In genomic region chr18:22286576-22286975, GRCh38 we compare ENCODE assay signal across 13 cellular contexts.
A peak's percentile ranks its signal among the peaks of the same experiment; 100 is the strongest.
DNase-seq lines count a peak whose midpoint lies in the region; ATAC-seq, FAIRE-seq and TF ChIP-seq lines count a peak whose summit lies in the region.
"Had no signal": no experiment of that assay in that cellular context is flagged by ENCODE, and none has a peak within 500 bp of the region (broad histone marks: within the 10 kb centered on the region; RNA-seq: fewer than 3 reads in every experiment).

No MANE protein-coding gene starts in this region.

- H3K4me3 Mint-ChIP-seq in Calu3 (ENCODE audit: low read depth, unreplicated experiment), result peak overlapping the region; percentile 5
- H3K4me3 Mint-ChIP-seq in activated CD4-positive, alpha-beta T cell treated with anti-CD3 and anti-CD28 coated beads, Interleukin-2, amount 10 ng/mL, durations not matched to agents 7 days and 5 days, result no peak overlapping the region
- H3K4me3 Mint-ChIP-seq in CD4-positive, alpha-beta memory T cell, result no peak overlapping the region
- H3K4me3 Mint-ChIP-seq: activated naive CD4-positive, alpha-beta T cell treated with anti-CD3 and anti-CD28 coated beads for 36 hours had no signal

- BruUV-seq in Calu3 (replicated peaks; lab: Mats Ljungman, UMichigan), result no TSS peak

- POLR2A ChIA-PET in RWPE1 (lab: Yijun Ruan, JAX; ENCODE audit: low non-redundant PET), result no interaction called here
- POLR2A ChIA-PET in activated CD4-positive, alpha-beta T cell treated with anti-CD3 and anti-CD28 coated beads, Interleukin-2, amount 10 ng/mL, durations not matched to agents 7 days and 5 days (lab: Charles Lee), result no interaction called here
- POLR2A ChIA-PET in CD4-positive, alpha-beta memory T cell (lab: Charles Lee; ENCODE audit: partially characterized antibody), result no interaction called here

- H3K9me3 ChIP-seq in pancreas, result peaks cover 0 to 6% (median 0%) of the 10 kb centered on the region in 4 donors
- no peaks in the 10 kb centered on the region for H3K9me3 ChIP-seq in CD4-positive, alpha-beta memory T cell (ENCODE audit: control insufficient read depth in 1 of 2, low read length in 2 of 2)

- 3 to 6% methylated on average over 5 of the region's 5 CpGs for WGBS in pancreas, 2 donors

- H3K27ac ChIP-seq in RWPE1 (peak overlapping the region; percentile 75), foreskin keratinocyte (peak overlapping the region; percentile 3), pancreas (peak overlapping the region in 2 of 4 donors; percentile 14 to 43)
- H3K27ac ChIP-seq in CD4-positive, alpha-beta memory T cell (ENCODE audit: low read depth, low read length), result no peak overlapping the region
- H3K27ac ChIP-seq: dorsolateral prefrontal cortex had no signal

- CTCF ChIA-PET in Calu3 (lab: Charles Lee), result interaction anchor here (0.6 kb wide), 1 partner anchor 35 kb away, joined by 4 read pairs; no protein-coding TSS in a partner anchor
- CTCF ChIA-PET in RWPE1 (lab: Yijun Ruan, JAX), result interaction anchor here (0.7 kb wide), 1 partner anchor 74 kb away, joined by 3 read pairs; no protein-coding TSS in a partner anchor
- CTCF ChIA-PET in activated CD4-positive, alpha-beta T cell treated with anti-CD3 and anti-CD28 coated beads, Interleukin-2, amount 10 ng/mL, durations not matched to agents 7 days and 5 days (lab: Charles Lee), result interaction anchor here (0.6 kb wide), 1 partner anchor 74 kb away, joined by 3 read pairs; no protein-coding TSS in a partner anchor
- CTCF ChIA-PET in CD4-positive, alpha-beta memory T cell (lab: Charles Lee; ENCODE audit: partially characterized antibody), result no interaction called here

- TF ChIP-seq CTCF in Calu3 (IDR thresholded peaks at IDR 0.05; ENCODE audit: unreplicated experiment) (no peak), RWPE1 (conservative IDR thresholded peaks at IDR 0.05; ENCODE audit: low read depth) (no peak), foreskin keratinocyte (conservative IDR thresholded peaks at IDR 0.05) (no peak), pancreas (IDR thresholded peaks at IDR 0.05) (no peak)

- peak; percentile 85 for DNase-seq in Calu3
- peak; percentile 58 for DNase-seq in RWPE1 (ENCODE audit: low spot score)
- peak; percentile 40 to 52 for DNase-seq in foreskin keratinocyte
- peak in 4 of 6 donors; percentile 37 to 57 (median 52) for DNase-seq in pancreas
- no peak for DNase-seq in HUDEP-2 (lab: John Stamatoyannopoulos, UW; ENCODE audit: unreplicated experiment in 76 of 76)
- no peak for DNase-seq in activated CD4-positive, alpha-beta T cell treated with anti-CD3 and anti-CD28 coated beads, Interleukin-2, amount 10 ng/mL, durations not matched to agents 7 days and 5 days
- no peak for DNase-seq in NCI-H128 (lab: John Stamatoyannopoulos, UW; ENCODE audit: unreplicated experiment)
- no peak for DNase-seq in CD4-positive, alpha-beta memory T cell
- DNase-seq: activated naive CD4-positive, alpha-beta T cell treated with anti-CD3 and anti-CD28 coated beads for 36 hours; C1 segment of cervical spinal cord; dorsolateral prefrontal cortex; NCI-H146; T-helper 1 cell had no signal

- no peaks in the 10 kb centered on the region for H3K9me3 Mint-ChIP-seq in Calu3 (ENCODE audit: low read depth, unreplicated experiment)
- peaks cover 2% of the 10 kb centered on the region for H3K9me3 Mint-ChIP-seq in activated CD4-positive, alpha-beta T cell treated with anti-CD3 and anti-CD28 coated beads, Interleukin-2, amount 10 ng/mL, durations not matched to agents 7 days and 5 days
- peaks cover 0 to 12% (median 5%) of the 10 kb centered on the region in 8 donors for H3K9me3 Mint-ChIP-seq in CD4-positive, alpha-beta memory T cell

- peak overlapping the region in 1 of 4 donors; percentile 6 for H3K4me3 ChIP-seq in pancreas
- no peak overlapping the region for H3K4me3 ChIP-seq in CD4-positive, alpha-beta memory T cell (ENCODE audit: low read length in 2 of 2)
- H3K4me3 ChIP-seq: dorsolateral prefrontal cortex had no signal

- ATAC-seq in foreskin keratinocyte, result peak; percentile 64
- ATAC-seq in pancreas, result peak; percentile 74 to 88 (median 85)

- H3K36me3 ChIP-seq in pancreas, result no peaks in the 10 kb centered on the region
- no peaks in the 10 kb centered on the region for H3K36me3 ChIP-seq in CD4-positive, alpha-beta memory T cell (ENCODE audit: insufficient read depth, low read length)

- intact Hi-C loops in Calu3 (cut with micrococcal nuclease; ENCODE audit: unreplicated experiment) (loop anchor here (1.0 to 2.0 kb wide), 2 partner anchors 62 to 266 kb away; no protein-coding TSS in a partner anchor), pancreas (cut with DNase I) (no loop called here)
- intact Hi-C loops in CD4-positive, alpha-beta memory T cell (cut with micrococcal nuclease), result no loop called here

- H3K4me1 ChIP-seq in foreskin keratinocyte, result peaks cover 30% of the 10 kb centered on the region
- H3K4me1 ChIP-seq in pancreas, result no peaks in the 10 kb centered on the region
- peaks cover 7% of the 10 kb centered on the region for H3K4me1 ChIP-seq in CD4-positive, alpha-beta memory T cell (ENCODE audit: insufficient read depth, low read length)

- no peaks in the 10 kb centered on the region for H3K27me3 ChIP-seq in foreskin keratinocyte
- no peaks in the 10 kb centered on the region for H3K27me3 ChIP-seq in pancreas
- no peaks in the 10 kb centered on the region for H3K27me3 ChIP-seq in CD4-positive, alpha-beta memory T cell (ENCODE audit: insufficient read depth, low read length)

- peak overlapping the region; percentile 83 for H3K27ac Mint-ChIP-seq in Calu3 (ENCODE audit: unreplicated experiment)
- H3K27ac Mint-ChIP-seq in activated CD4-positive, alpha-beta T cell treated with anti-CD3 and anti-CD28 coated beads, Interleukin-2, amount 10 ng/mL, durations not matched to agents 7 days and 5 days, result no peak overlapping the region
- peak overlapping the region in 1 of 7 donors; percentile 16 for H3K27ac Mint-ChIP-seq in CD4-positive, alpha-beta memory T cell
- H3K27ac Mint-ChIP-seq: activated naive CD4-positive, alpha-beta T cell treated with anti-CD3 and anti-CD28 coated beads for 36 hours had no signal

- no peak for FAIRE-seq in pancreas (lab: Jason Lieb, UNC)

- peaks cover 26% of the 10 kb centered on the region for H3K36me3 Mint-ChIP-seq in Calu3 (ENCODE audit: insufficient read depth, unreplicated experiment)
- no peaks in the 10 kb centered on the region for H3K36me3 Mint-ChIP-seq in activated CD4-positive, alpha-beta T cell treated with anti-CD3 and anti-CD28 coated beads, Interleukin-2, amount 10 ng/mL, durations not matched to agents 7 days and 5 days (ENCODE audit: low read depth)
- H3K36me3 Mint-ChIP-seq in CD4-positive, alpha-beta memory T cell, result no peaks in the 10 kb centered on the region

- H3K27me3 Mint-ChIP-seq in Calu3 (ENCODE audit: unreplicated experiment), result no peaks in the 10 kb centered on the region
- H3K27me3 Mint-ChIP-seq in activated CD4-positive, alpha-beta T cell treated with anti-CD3 and anti-CD28 coated beads, Interleukin-2, amount 10 ng/mL, durations not matched to agents 7 days and 5 days, result peaks cover 2% of the 10 kb centered on the region
- H3K27me3 Mint-ChIP-seq in CD4-positive, alpha-beta memory T cell, result peaks cover 0 to 2% of the 10 kb centered on the region in 2 donors

- H3K4me1 Mint-ChIP-seq in Calu3 (ENCODE audit: low read depth, unreplicated experiment), result peaks cover 49% of the 10 kb centered on the region
- no peaks in the 10 kb centered on the region for H3K4me1 Mint-ChIP-seq in activated CD4-positive, alpha-beta T cell treated with anti-CD3 and anti-CD28 coated beads, Interleukin-2, amount 10 ng/mL, durations not matched to agents 7 days and 5 days
- H3K4me1 Mint-ChIP-seq in CD4-positive, alpha-beta memory T cell, result peaks cover 0 to 8% (median 3%) of the 10 kb centered on the region in 4 donors

Comparison
In these comparisons a context has a peak if more than half of its experiments do, and no peak if none do; other contexts are left out.
1. DNase-seq: peak in Calu3 (single experiment), RWPE1 (single experiment), foreskin keratinocyte (2 of 2) and pancreas (4 of 6); none in HUDEP-2 (0 of 76), activated CD4-positive, alpha-beta T cell treated with anti-CD3 and anti-CD28 coated beads, Interleukin-2, amount 10 ng/mL, durations not matched to agents 7 days and 5 days (single experiment), NCI-H128 (single experiment) and CD4-positive, alpha-beta memory T cell (0 of 5).